Comparison of ENCODE assay signal across 1 cellular context in genomic region chr1:161934278-161934608, GRCh38.
TF ChIP-seq lines count a peak whose summit lies in the region.

No MANE protein-coding gene starts in this region.

TF ChIP-seq in SK-N-SH treated with all-trans-retinoic acid at 6 μM for 48 hours, 23 proteins besides CTCF, POLR2A, EP300 and RAD21 (continued from another document):
- TF ChIP-seq ISL1 (CRISPR knock-in tag; IDR thresholded peaks at IDR 0.05) (no peak), TCF4 (CRISPR knock-in tag; IDR thresholded peaks at IDR 0.05; ENCODE audit: borderline replicate concordance) (no peak)
TF ChIP-seq in SK-N-SH treated with all-trans-retinoic acid at 6 μM for 48 hours: peak in this region for 0.
